In the genomic region with DNA sequence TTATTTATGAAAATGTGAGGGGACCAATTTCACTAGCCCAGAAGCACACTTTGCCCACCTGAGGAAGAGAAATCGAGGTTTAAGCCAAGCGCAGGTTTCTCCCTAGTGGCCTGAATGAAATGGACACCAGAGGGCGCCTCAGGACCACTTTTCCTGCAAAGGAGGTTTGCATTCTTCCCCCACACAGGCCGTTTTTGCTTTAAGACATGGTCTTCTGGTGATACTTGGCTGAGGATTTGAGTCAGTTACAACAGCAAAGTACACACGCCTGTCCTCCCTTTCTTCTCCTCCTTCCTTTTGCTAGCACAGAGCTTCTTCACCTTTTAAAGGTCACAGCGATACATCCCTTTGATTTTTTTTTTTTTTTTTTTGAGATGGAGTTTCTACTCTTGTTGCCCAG, we compare ENCODE assay signal across 8 cellular contexts. TPM values are rescaled to one million over a fixed set of nuclear protein-coding genes. Genes with fewer than 3 reads are reported as not detected.
DNase-seq lines count a peak whose midpoint lies in the region; ATAC-seq and TF ChIP-seq lines count a peak whose summit lies in the region.

No MANE protein-coding gene starts in this region.

- peaks cover 16% of the 10 kb centered on the region for H3K36me3 ChIP-seq in WERI-Rb-1
- no peaks in the 10 kb centered on the region for H3K36me3 ChIP-seq in breast epithelium

- H3K27me3 ChIP-seq in WERI-Rb-1 (ENCODE audit: insufficient read depth, low read depth, severe bottlenecking) (no peaks in the 10 kb centered on the region), breast epithelium (no peaks in the 10 kb centered on the region)

- H3K9me3 ChIP-seq in WERI-Rb-1 (ENCODE audit: severe bottlenecking) (no peaks in the 10 kb centered on the region), breast epithelium (no peaks in the 10 kb centered on the region)

- DNase-seq in NCI-H2107 treated with DMSO at 0.1 percent for 48 hours (lab: John Stamatoyannopoulos, UW; ENCODE audit: unreplicated experiment) (peak; percentile 55), WERI-Rb-1 (peak; percentile 75), breast epithelium (ENCODE audit: low spot score in 2 of 2) (peak; percentile 70 to 75), islet precursor cell (peak; percentile 85)
- peak; percentile 58 to 76 for DNase-seq in stimulated activated CD4-positive, alpha-beta T cell treated with anti-CD3 and anti-CD28 coated beads, Interleukin-1b, Interleukin-23, amount 100 ng/mL, for 1 hour (ENCODE audit: low read depth in 2 of 2)

- intact Hi-C loops in breast epithelium (cut with DNase I; ENCODE audit: low total_unique reads): loop anchor here (10.0 kb wide), 1 partner anchor 237 kb away; no protein-coding TSS in a partner anchor

- H3K4me3 ChIP-seq in GM12875 (ENCODE audit: low read depth, low read length): no peak overlapping the region
- no peak overlapping the region for H3K4me3 ChIP-seq in WERI-Rb-1 (ENCODE audit: low read depth, low read length)
- no peak overlapping the region for H3K4me3 ChIP-seq in breast epithelium

- ATAC-seq in GM21423 (IDR thresholded peaks at IDR 0.05; ENCODE audit: unreplicated experiment): no peak

- TF ChIP-seq CTCF in 22Rv1 (IDR thresholded peaks at IDR 0.05): peak; percentile 86
- TF ChIP-seq CTCF in GM12875 (IDR thresholded peaks at IDR 0.05; ENCODE audit: borderline replicate concordance, insufficient read depth, low read depth, low read length): peak; percentile 77
- TF ChIP-seq CTCF in WERI-Rb-1 (IDR thresholded peaks at IDR 0.05; ENCODE audit: low read depth, low read length): peak; percentile 88
- peak; percentile 85 to 86 (median 85) for TF ChIP-seq CTCF in breast epithelium (IDR thresholded peaks at IDR 0.05)

- no peak for TF ChIP-seq POLR2A in breast epithelium (IDR thresholded peaks at IDR 0.05)

- H3K4me1 ChIP-seq in breast epithelium: no peaks in the 10 kb centered on the region

- H3K27ac ChIP-seq in 22Rv1 (no peak overlapping the region), WERI-Rb-1 (no peak overlapping the region), breast epithelium (no peak overlapping the region)

RNA-seq across cellular contexts. Expression of a gene that starts 5.4 kb away (rescaled TPM):
- total RNA-seq in breast epithelium: not detected

RNA-seq across cellular contexts. Expression of a gene that starts 35.9 kb away (rescaled TPM):
- 10 to 100 TPM in 1 of 3 donors, 1 to 10 TPM in 2; 5.8 to 11.1 (median 8.5) TPM for total RNA-seq in breast epithelium
